Comparison of ENCODE assay signal across 8 cellular contexts in the genomic region with DNA sequence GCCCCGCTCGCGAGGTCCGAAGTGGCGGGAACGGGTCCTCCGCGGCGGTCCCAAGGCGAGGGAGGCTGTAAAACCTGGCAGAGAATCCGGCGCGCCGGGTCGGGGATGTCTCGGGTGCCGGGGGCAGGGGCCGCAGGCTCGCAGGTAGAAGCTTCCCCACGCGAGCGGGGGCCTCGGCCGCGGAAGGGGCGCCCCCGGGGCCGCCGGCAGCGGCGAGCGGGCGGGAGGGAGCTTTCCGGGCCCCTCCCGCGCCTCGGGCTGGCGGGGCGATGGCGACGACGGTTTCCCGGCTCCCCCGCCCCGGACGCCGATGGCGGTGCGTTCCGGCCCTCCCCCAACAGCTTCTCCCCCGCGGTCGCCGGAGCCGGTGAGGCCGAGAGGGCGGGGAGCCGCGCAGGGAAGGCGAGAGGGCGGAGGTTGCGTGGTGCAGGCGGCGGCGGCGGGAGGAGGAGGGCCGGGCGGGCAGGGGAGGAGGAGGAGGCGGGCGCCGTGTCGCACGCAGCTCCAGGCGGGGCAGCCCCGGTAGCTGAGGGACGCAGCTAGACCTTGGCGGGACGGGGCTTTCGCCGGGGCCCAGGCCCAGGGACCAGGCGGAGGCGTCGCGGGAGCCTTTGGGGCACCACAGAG. TPM values are rescaled to one million over a fixed set of nuclear protein-coding genes. Genes with fewer than 3 reads are reported as not detected.
A peak's percentile ranks its signal among the peaks of the same experiment; 100 is the strongest.
DNase-seq lines count a peak whose midpoint lies in the region; ATAC-seq and TF ChIP-seq lines count a peak whose summit lies in the region.

CUL1 (plus strand) TSS at position 507 of the 627 bp plus-strand sequence. CDS start 31,220 bp downstream, outside the sequence.

- DNase-seq in AG08396 (ENCODE audit: low spot score) (peak; percentile 88), NCI-H446 treated with DMSO at 0.1 percent for 48 hours (lab: John Stamatoyannopoulos, UW) (peak; percentile 48), dorsolateral prefrontal cortex (peak; percentile 40 to 85 (median 64)), lower leg skin (ENCODE audit: low spot score in 2 of 2) (peak; percentile 85 to 97)
- peak; percentile 82 to 84 for DNase-seq in activated CD4-positive, alpha-beta T cell treated with anti-CD3 and anti-CD28 coated beads, Interleukin-2, amount 50 U/mL, for 48 hours
- DNase-seq in stimulated activated CD4-positive, alpha-beta T cell treated with anti-CD3 and anti-CD28 coated beads, TNF-alpha, amount 100 ng/mL, for 24 hours (ENCODE audit: low read depth in 3 of 3): peak; percentile 73 to 84 (median 74)

- no peaks in the 10 kb centered on the region for H3K27me3 ChIP-seq in dorsolateral prefrontal cortex

- WGBS in lower leg skin, 2 donors: 0 to 1% methylated on average over 29 to 40 of the region's 84 CpGs

- TF ChIP-seq CTCF in dorsolateral prefrontal cortex (IDR thresholded peaks at IDR 0.05 in 54 of 56, conservative IDR thresholded peaks at IDR 0.05 in 2 of 56; ENCODE audit: low read depth in 1 of 56, partially characterized antibody in 56 of 56): peak in 2 of 56 donors; percentile 2 to 28
- no peak for TF ChIP-seq CTCF in lower leg skin (IDR thresholded peaks at IDR 0.05)

- intact Hi-C loops in dorsolateral prefrontal cortex (cut with DNase I): loop anchor here (1.0 to 10.0 kb wide), 4 partner anchors 185 to 330 kb away; partner anchors contain the start of gene PDIA4 (in 1 of the 2)
- intact Hi-C loops in lower leg skin (cut with DNase I; ENCODE audit: low total_unique reads): no loop called here

- ATAC-seq in GM18870 (IDR thresholded peaks at IDR 0.05; ENCODE audit: unreplicated experiment) (peak; percentile 49), HG03103 (IDR thresholded peaks at IDR 0.05; ENCODE audit: low read depth, unreplicated experiment) (peak; percentile 54)

- peak within 1 kb of the TSS; percentile 61 to 99 (median 94) for H3K27ac ChIP-seq in dorsolateral prefrontal cortex

- peak within 1 kb of the TSS; percentile 68 to 98 (median 90) for H3K4me3 ChIP-seq in dorsolateral prefrontal cortex
- H3K4me3 ChIP-seq in lower leg skin (ENCODE audit: low read depth, poor library complexity, severe bottlenecking): peak within 1 kb of the TSS; percentile 81

- TF ChIP-seq POLR2A in lower leg skin (IDR thresholded peaks at IDR 0.05): peak in 1 of 2 donors; percentile 48

RNA-seq across cellular contexts. Expression of gene CUL1, which starts in this region (rescaled TPM):
- total RNA-seq in dorsolateral prefrontal cortex (10 to 100 TPM; 36.5 to 74.2 (median 59.6) TPM), lower leg skin (10 to 100 TPM; 49.6 to 56.5 (median 52.6) TPM)

Comparison
In these comparisons a context has a peak if more than half of its experiments do, and no peak if none do; other contexts are left out.
1. Peak in every context shown above with its lines: DNase-seq, ATAC-seq, H3K4me3 ChIP-seq and H3K27ac ChIP-seq.